8 cellular contexts compared by ENCODE assay signal in genomic region chr7:140923358-140924006, GRCh38. TPM values are rescaled to one million over a fixed set of nuclear protein-coding genes. Genes with fewer than 3 reads are reported as not detected.
DNase-seq lines count a peak whose midpoint lies in the region; ATAC-seq, FAIRE-seq and TF ChIP-seq lines count a peak whose summit lies in the region.

No MANE protein-coding gene starts in this region.

- no peak overlapping the region for H3K27ac Mint-ChIP-seq in natural killer cell treated with Interleukin-12 subunit alpha and Interleukin-12 subunit beta and Interleukin-15 and Interleukin-18, amount 100 ng/mL, for 72 hours

- H3K9ac ChIP-seq in DND-41 (ENCODE audit: low read depth, low read length), result peak overlapping the region; percentile 93
- peak overlapping the region; percentile 97 for H3K9ac ChIP-seq in GM23248
- H3K9ac ChIP-seq in endothelial cell of umbilical vein (replicated peaks; ENCODE audit: extremely low read depth, insufficient read depth, low read length), result peak overlapping the region; percentile 97
- peak overlapping the region; percentile 86 for H3K9ac ChIP-seq in muscle layer of colon (ENCODE audit: low read length)

- ATAC-seq in DND-41 (ENCODE audit: insufficient read depth, low read depth) (peak; percentile 11; the same call in 1 of the 3 replicates), GM18519 (IDR thresholded peaks at IDR 0.05; ENCODE audit: low FRiP score, unreplicated experiment) (no peak)
- ATAC-seq in natural killer cell treated with Interleukin-12 subunit alpha and Interleukin-12 subunit beta and Interleukin-15 and Interleukin-18, amount 100 ng/mL, for 72 hours, result no peak

- H3K27me3 Mint-ChIP-seq in natural killer cell treated with Interleukin-12 subunit alpha and Interleukin-12 subunit beta and Interleukin-15 and Interleukin-18, amount 100 ng/mL, for 72 hours, result peaks cover 0 to 7% of the 10 kb centered on the region in 2 donors

- in situ Hi-C loops in GM23248 (cut with MboI), result no loop called here

- TF ChIP-seq POLR2A in endothelial cell of umbilical vein (IDR thresholded peaks at IDR 0.05; ENCODE audit: low read depth, low read length), result no peak

- no peaks in the 10 kb centered on the region for H3K27me3 ChIP-seq in DND-41 (ENCODE audit: insufficient read depth, low read length, poor library complexity)
- H3K27me3 ChIP-seq in GM23248 (replicated peaks; ENCODE audit: insufficient read depth), result no peaks in the 10 kb centered on the region
- H3K27me3 ChIP-seq in endothelial cell of umbilical vein (ENCODE audit: control insufficient read depth in 2 of 2, insufficient read depth in 2 of 2, low read length in 2 of 2), result peaks cover 0 to 3% of the 10 kb centered on the region in 2 experiments
- H3K27me3 ChIP-seq in muscle layer of colon (ENCODE audit: control insufficient read depth in 1 of 2, insufficient read depth in 2 of 2, low read length in 2 of 2), result no peaks in the 10 kb centered on the region

- intact Hi-C loops in endothelial cell of umbilical vein (cut with micrococcal nuclease), result loop anchor here (1.0 to 10.0 kb wide), 6 partner anchors 91 to 611 kb away; partner anchors contain the start of genes MKRN1 and MRPS33

- H4K20me1 ChIP-seq in DND-41 (ENCODE audit: insufficient read depth, low read length) (no peaks in the 10 kb centered on the region), GM23248 (ENCODE audit: insufficient read depth) (no peaks in the 10 kb centered on the region), endothelial cell of umbilical vein (replicated peaks; ENCODE audit: control insufficient read depth, extremely low read depth, insufficient read depth, low read length) (peaks cover 2% of the 10 kb centered on the region)

- peak overlapping the region; percentile 93 for H3K4me2 ChIP-seq in DND-41 (ENCODE audit: insufficient read depth, low read length)
- peak overlapping the region; percentile 98 for H3K4me2 ChIP-seq in GM23248 (ENCODE audit: unreplicated experiment)
- H3K4me2 ChIP-seq in endothelial cell of umbilical vein (ENCODE audit: insufficient read depth, low read length), result peak overlapping the region; percentile 100

- H3K36me3 ChIP-seq in DND-41 (ENCODE audit: insufficient read depth, low read length) (no peaks in the 10 kb centered on the region; the same call in 1 of the 2 replicates), GM23248 (ENCODE audit: low read depth) (no peaks in the 10 kb centered on the region), endothelial cell of umbilical vein (ENCODE audit: control insufficient read depth in 2 of 2, extremely low read depth in 1 of 2, insufficient read depth in 2 of 2, low read length in 2 of 2) (no peaks in the 10 kb centered on the region), muscle layer of colon (ENCODE audit: insufficient read depth, low read length) (no peaks in the 10 kb centered on the region)

- DNase-seq in DND-41 (no peak), GM23248 (peak; percentile 53), NCI-H69 (lab: John Stamatoyannopoulos, UW) (peak; percentile 59), endothelial cell of umbilical vein (ENCODE audit: low read depth, low spot score) (peak; percentile 45), NCI-H1436 (lab: John Stamatoyannopoulos, UW) (no peak)
- no peak for DNase-seq in natural killer cell treated with Interleukin-12 subunit alpha and Interleukin-12 subunit beta and Interleukin-15 and Interleukin-18, amount 100 ng/mL, for 72 hours (ENCODE audit: low spot score)

- dilution Hi-C loops in endothelial cell of umbilical vein (cut with MboI; ENCODE audit: extremely low pct_ligation_motif_present, low sequenced_read_pairs), result no loop called here

- H3K4me1 Mint-ChIP-seq in natural killer cell treated with Interleukin-12 subunit alpha and Interleukin-12 subunit beta and Interleukin-15 and Interleukin-18, amount 100 ng/mL, for 72 hours (ENCODE audit: low read depth in 2 of 2), result peaks cover 10 to 19% of the 10 kb centered on the region in 2 donors

- no peaks in the 10 kb centered on the region for H3K9me3 ChIP-seq in DND-41 (ENCODE audit: insufficient read depth, low read length, severe bottlenecking)
- no peaks in the 10 kb centered on the region for H3K9me3 ChIP-seq in GM23248 (ENCODE audit: low read depth)
- no peaks in the 10 kb centered on the region for H3K9me3 ChIP-seq in endothelial cell of umbilical vein (replicated peaks; ENCODE audit: control insufficient read depth, insufficient read depth, low read length)
- H3K9me3 ChIP-seq in muscle layer of colon (ENCODE audit: low read length), result no peaks in the 10 kb centered on the region

- BruUV-seq in endothelial cell of umbilical vein (replicated peaks; lab: Mats Ljungman, UMichigan), result TSS peak; percentile 23

- H3K79me2 ChIP-seq in DND-41 (ENCODE audit: insufficient read depth, low read length), result peaks cover 60% of the 10 kb centered on the region
- H3K79me2 ChIP-seq in GM23248 (ENCODE audit: insufficient read depth), result peaks cover 59% of the 10 kb centered on the region
- H3K79me2 ChIP-seq in endothelial cell of umbilical vein (ENCODE audit: control insufficient read depth, insufficient read depth, low read length), result peaks cover 55% of the 10 kb centered on the region

- TF ChIP-seq CTCF in DND-41 (IDR thresholded peaks at IDR 0.05; ENCODE audit: borderline replicate concordance, extremely low read depth, low read length, poor library complexity, severe bottlenecking) (no peak), endothelial cell of umbilical vein (IDR thresholded peaks at IDR 0.05; ENCODE audit: extremely low read depth in 1 of 2, insufficient read depth in 1 of 2, low read depth in 1 of 2, low read length in 2 of 2) (no peak)

- peak overlapping the region; percentile 85 to 98 for H3K4me3 ChIP-seq in DND-41 (ENCODE audit: low read depth in 1 of 2, low read length in 2 of 2)
- H3K4me3 ChIP-seq in GM23248, result peak overlapping the region; percentile 89
- H3K4me3 ChIP-seq in endothelial cell of umbilical vein (replicated peaks in 1 of 3; ENCODE audit: insufficient read depth in 1 of 3, low read depth in 1 of 3, low read length in 3 of 3), result peak overlapping the region; percentile 64 to 89 (median 88)
- peak overlapping the region; percentile 84 to 86 for H3K4me3 ChIP-seq in muscle layer of colon (ENCODE audit: low read depth in 1 of 2, low read length in 2 of 2)

- H3K27ac ChIP-seq in DND-41 (ENCODE audit: low read length) (peak overlapping the region; percentile 74; the same call in 1 of the 2 replicates), GM23248 (peak overlapping the region; percentile 91), endothelial cell of umbilical vein (ENCODE audit: insufficient read depth, low read depth, low read length) (peak overlapping the region; percentile 93), muscle layer of colon (ENCODE audit: low read depth, low read length) (peak overlapping the region; percentile 77)

- POLR2A ChIA-PET in endothelial cell of umbilical vein (lab: Charles Lee), result interaction anchor here (0.6 kb wide), 1 partner anchor 70 kb away, joined by 4 read pairs; no protein-coding TSS in a partner anchor

- H3K4me3 Mint-ChIP-seq in natural killer cell treated with Interleukin-12 subunit alpha and Interleukin-12 subunit beta and Interleukin-15 and Interleukin-18, amount 100 ng/mL, for 72 hours, result no peak overlapping the region

- 1 to 2% methylated on average over 11 of the region's 11 CpGs for WGBS in GM23248 (ENCODE audit: low coverage in 1 of 2, low lambda C conversion rate in 2 of 2, missing lambda C conversion rate in 2 of 2), 2 experiments

- H2AFZ ChIP-seq in DND-41 (ENCODE audit: low read depth, low read length) (peak overlapping the region; percentile 94), GM23248 (peak overlapping the region; percentile 78), endothelial cell of umbilical vein (ENCODE audit: low read depth, low read length) (peak overlapping the region; percentile 87)

- H3K9me3 Mint-ChIP-seq in natural killer cell treated with Interleukin-12 subunit alpha and Interleukin-12 subunit beta and Interleukin-15 and Interleukin-18, amount 100 ng/mL, for 72 hours, result no peaks in the 10 kb centered on the region

- H3K4me1 ChIP-seq in DND-41 (ENCODE audit: insufficient read depth, low read length), result peaks cover 26% of the 10 kb centered on the region
- H3K4me1 ChIP-seq in GM23248 (ENCODE audit: insufficient read depth), result peaks cover 15% of the 10 kb centered on the region
- peaks cover 12% of the 10 kb centered on the region for H3K4me1 ChIP-seq in endothelial cell of umbilical vein (ENCODE audit: control insufficient read depth, extremely low read depth, insufficient read depth, low read length)
- peaks cover 20% of the 10 kb centered on the region for H3K4me1 ChIP-seq in muscle layer of colon (ENCODE audit: insufficient read depth, low read length)

- H3K9me1 ChIP-seq in endothelial cell of umbilical vein (replicated peaks; ENCODE audit: control insufficient read depth, extremely low read depth, insufficient read depth, low read length), result no peaks in the 10 kb centered on the region

- FAIRE-seq in endothelial cell of umbilical vein (lab: Jason Lieb, UNC), result peak; percentile 40

- CTCF ChIA-PET in endothelial cell of umbilical vein (lab: Charles Lee), result interaction anchor here (0.7 to 3.4 kb wide), 9 partner anchors 12 to 731 kb away, joined by 3 to 32 read pairs (median 3); no protein-coding TSS in a partner anchor

- no peaks in the 10 kb centered on the region for H3K36me3 Mint-ChIP-seq in natural killer cell treated with Interleukin-12 subunit alpha and Interleukin-12 subunit beta and Interleukin-15 and Interleukin-18, amount 100 ng/mL, for 72 hours

- H3K9me2 ChIP-seq in GM23248 (ENCODE audit: insufficient read depth), result no peaks in the 10 kb centered on the region

- H3F3A ChIP-seq in GM23248 (ENCODE audit: insufficient read depth), result peaks cover 7% of the 10 kb centered on the region; the same call in 1 of the 2 replicates

TF ChIP-seq in endothelial cell of umbilical vein, 7 proteins besides CTCF, POLR2A, EP300 and RAD21:
- TF ChIP-seq EZH2 (IDR thresholded peaks at IDR 0.05; ENCODE audit: borderline replicate concordance, low read depth, low read length, severe bottlenecking) (peak; percentile 23), JUN (IDR thresholded peaks at IDR 0.05; ENCODE audit: borderline replicate concordance, insufficient read depth, insufficient read length, low read depth) (no peak)
TF ChIP-seq in endothelial cell of umbilical vein: peak in this region for 1.

RNA-seq across cellular contexts. Expression of gene BRAF, which starts 1.2 kb away (rescaled TPM):
- total RNA-seq in GM23248 (2014; rRNA removed; shearing (Covaris generic)), result 6.7 and 11.0 TPM in 2 replicates
- polyA plus RNA-seq in GM23248 (2016; fragmentation: Nextera tagmentation; extraction: Ambion mirVana) (5.6 and 5.8 TPM in 2 replicates), endothelial cell of umbilical vein (6.4 and 6.6 TPM in 2 replicates)
- total RNA-seq in endothelial cell of umbilical vein, result 25.7 and 26.2 TPM in 2 replicates
- 6.1 and 6.4 TPM in 2 replicates for polyA plus RNA-seq in endothelial cell of umbilical vein (2011; cell fraction: cytosol; rRNA removed)
- 30.9 and 31.1 TPM in 2 replicates for polyA plus RNA-seq in endothelial cell of umbilical vein (2011; cell fraction: nucleus; rRNA removed)
- 7.9 and 9.5 TPM in 2 replicates for polyA plus RNA-seq in endothelial cell of umbilical vein (2012)
- 45.0 and 51.0 TPM in 2 replicates for polyA minus RNA-seq in endothelial cell of umbilical vein
- 21.3 TPM for polyA minus RNA-seq in endothelial cell of umbilical vein (2011; cell fraction: cytosol; rRNA and poly(A)+ RNA removed)
- polyA minus RNA-seq in endothelial cell of umbilical vein (2011; cell fraction: nucleus; rRNA and poly(A)+ RNA removed), result 99.7 and 133 TPM in 2 replicates
- total RNA-seq in natural killer cell treated with Interleukin-12 subunit alpha and Interleukin-12 subunit beta and Interleukin-15 and Interleukin-18, amount 100 ng/mL, for 72 hours, result 10 to 100 TPM; 35.7 to 42.2 TPM

Comparison
In these comparisons a context has a peak if more than half of its experiments do, and no peak if none do; other contexts are left out.
1. DNase-seq: peak in GM23248 (single experiment), NCI-H69 (single experiment) and endothelial cell of umbilical vein (single experiment); none in DND-41 (single experiment), natural killer cell treated with Interleukin-12 subunit alpha and Interleukin-12 subunit beta and Interleukin-15 and Interleukin-18, amount 100 ng/mL, for 72 hours (single experiment) and NCI-H1436 (single experiment).
2. Peak in every context shown above with its lines, with median percentiles within 50 percentile points of each other: H2AFZ ChIP-seq, H3K27ac ChIP-seq, H3K4me2 ChIP-seq, H3K4me3 ChIP-seq and H3K9ac ChIP-seq.